In the genomic region with DNA sequence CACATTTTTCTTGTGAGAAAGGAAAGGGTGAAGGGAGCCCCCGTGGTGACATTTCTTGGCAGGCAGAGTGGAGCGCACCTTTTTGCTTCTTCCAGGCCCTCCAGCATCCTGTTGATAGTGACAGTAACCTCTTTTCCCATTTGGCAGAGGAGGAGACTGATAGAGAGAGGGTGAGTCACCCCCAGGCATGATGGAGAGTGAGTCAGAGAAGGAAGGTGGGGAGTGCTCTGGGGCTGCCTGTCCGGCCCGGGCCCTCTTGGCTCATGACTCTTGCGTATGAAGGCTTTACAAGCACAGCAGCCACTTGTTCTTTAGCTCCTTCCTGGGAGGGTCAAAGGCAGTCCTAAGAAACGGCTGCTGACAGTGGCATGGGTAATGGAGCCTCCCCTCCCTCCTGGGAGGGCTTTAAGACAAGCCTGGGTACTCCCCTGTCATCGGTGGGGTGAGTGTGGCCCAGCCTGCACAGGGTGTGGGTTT, we compare ENCODE assay signal across 9 cellular contexts. TPM values are rescaled to one million over a fixed set of nuclear protein-coding genes. Genes with fewer than 3 reads are reported as not detected.
A peak's percentile ranks its signal among the peaks of the same experiment; 100 is the strongest.
DNase-seq lines count a peak whose midpoint lies in the region; ATAC-seq and TF ChIP-seq lines count a peak whose summit lies in the region.
"Had no signal": no experiment of that assay in that cellular context is flagged by ENCODE, and none has a peak within 500 bp of the region (broad histone marks: within the 10 kb centered on the region; RNA-seq: fewer than 3 reads in every experiment).

No MANE protein-coding gene starts in this region.

- no peaks in the 10 kb centered on the region for H3K79me2 ChIP-seq in GM23338 (replicated peaks; ENCODE audit: insufficient read depth)

- POLR2A ChIA-PET in Panc1 (lab: Charles Lee), result no interaction called here

- no peaks in the 10 kb centered on the region for H3K9me2 ChIP-seq in GM23338 (ENCODE audit: insufficient read depth)

- no peaks in the 10 kb centered on the region for H3F3A ChIP-seq in GM23338 (replicated peaks; ENCODE audit: low read depth)

- no peak for TF ChIP-seq CTCF in GM23338 (conservative IDR thresholded peaks at IDR 0.05; ENCODE audit: low read depth in 2 of 2)
- no peak for TF ChIP-seq CTCF in Panc1 (IDR thresholded peaks at IDR 0.05)
- no peak for TF ChIP-seq CTCF in fibroblast of mammary gland (conservative IDR thresholded peaks at IDR 0.05; ENCODE audit: control insufficient read depth, insufficient read depth, low read depth, low read length)

- H2AFZ ChIP-seq in GM23338, result no peak overlapping the region

- ATAC-seq in GM23338 (no peak), Panc1 (peak; percentile 81), sciatic nerve (peak; percentile 49), GM21423 (IDR thresholded peaks at IDR 0.05; ENCODE audit: unreplicated experiment) (no peak), GM18868 (IDR thresholded peaks at IDR 0.05; ENCODE audit: unreplicated experiment) (no peak)

- peaks cover 6% of the 10 kb centered on the region for H3K27me3 Mint-ChIP-seq in GM23338 (ENCODE audit: insufficient read depth, low read depth, poor library complexity)

- no peak for DNase-seq in GM23338 (ENCODE audit: low spot score)
- peak; percentile 22 for DNase-seq in Panc1 (ENCODE audit: low read depth, low spot score)
- peak; percentile 91 for DNase-seq in fibroblast of mammary gland (ENCODE audit: low read depth)
- DNase-seq in sciatic nerve (ENCODE audit: low spot score), result no peak
- DNase-seq in NCI-H446 treated with DMSO at 0.1 percent for 48 hours (lab: John Stamatoyannopoulos, UW), result no peak
- no peak for DNase-seq in NCI-H1417 (lab: John Stamatoyannopoulos, UW)

- H4K20me1 ChIP-seq in GM23338 (replicated peaks; ENCODE audit: insufficient read depth), result no peaks in the 10 kb centered on the region

- no peak overlapping the region for H3K4me2 ChIP-seq in GM23338

- no TSS peak for BruUV-seq in Panc1 (replicated peaks; lab: Mats Ljungman, UMichigan)

- in situ Hi-C loops in Panc1 (cut with HindIII; ENCODE audit: low pct_unique_long_range_greater_than_20kb, low sequenced_read_pairs), result no loop called here

- no peak overlapping the region for H3K27ac ChIP-seq in GM23338 (ENCODE audit: low read depth)
- H3K27ac ChIP-seq in Panc1 (ENCODE audit: low read length), result peak overlapping the region; percentile 48

- peaks cover 15% of the 10 kb centered on the region for H3K4me1 Mint-ChIP-seq in GM23338

- no peaks in the 10 kb centered on the region for H3K36me3 ChIP-seq in GM23338 (ENCODE audit: insufficient read depth)
- no peaks in the 10 kb centered on the region for H3K36me3 ChIP-seq in Panc1 (ENCODE audit: control insufficient read depth, insufficient read depth, low read length)

- peak overlapping the region; percentile 7; the same call in 1 of the 2 replicates for H3K27ac Mint-ChIP-seq in GM23338

- H3K4me3 ChIP-seq in GM23338 (no peak overlapping the region), Panc1 (ENCODE audit: low read depth in 2 of 2, low read length in 2 of 2) (no peak overlapping the region), fibroblast of mammary gland (ENCODE audit: control insufficient read depth, low read depth, low read length) (no peak overlapping the region)
- H3K4me3 ChIP-seq: skin epidermis had no signal

- peaks cover 4% of the 10 kb centered on the region; the same call in 1 of the 3 replicates for H3K36me3 Mint-ChIP-seq in GM23338 (ENCODE audit: low read depth)

- no peaks in the 10 kb centered on the region for H3K9me3 ChIP-seq in Panc1 (ENCODE audit: control insufficient read depth, insufficient read depth, low read depth, low read length)

- no peak overlapping the region for H3K4me3 Mint-ChIP-seq in GM23338

- H3K4me1 ChIP-seq in GM23338 (ENCODE audit: insufficient read depth), result no peaks in the 10 kb centered on the region
- peaks cover 23% of the 10 kb centered on the region for H3K4me1 ChIP-seq in Panc1 (ENCODE audit: control insufficient read depth, insufficient read depth, low read length)

- no peaks in the 10 kb centered on the region for H3K27me3 ChIP-seq in GM23338 (ENCODE audit: insufficient read depth)
- H3K27me3 ChIP-seq in Panc1 (ENCODE audit: control insufficient read depth, insufficient read depth, low read length), result no peaks in the 10 kb centered on the region

- no peaks in the 10 kb centered on the region for H3K9me3 Mint-ChIP-seq in GM23338

- intact Hi-C loops in Panc1 (cut with micrococcal nuclease; ENCODE audit: unreplicated experiment) (no loop called here), sciatic nerve (cut with DNase I) (no loop called here)

- CTCF ChIA-PET in Panc1 (lab: Charles Lee), result no interaction called here

TF ChIP-seq in GM23338, 12 proteins besides CTCF, POLR2A, EP300 and RAD21 (continues in another document):
- TF ChIP-seq, protein P1, sequence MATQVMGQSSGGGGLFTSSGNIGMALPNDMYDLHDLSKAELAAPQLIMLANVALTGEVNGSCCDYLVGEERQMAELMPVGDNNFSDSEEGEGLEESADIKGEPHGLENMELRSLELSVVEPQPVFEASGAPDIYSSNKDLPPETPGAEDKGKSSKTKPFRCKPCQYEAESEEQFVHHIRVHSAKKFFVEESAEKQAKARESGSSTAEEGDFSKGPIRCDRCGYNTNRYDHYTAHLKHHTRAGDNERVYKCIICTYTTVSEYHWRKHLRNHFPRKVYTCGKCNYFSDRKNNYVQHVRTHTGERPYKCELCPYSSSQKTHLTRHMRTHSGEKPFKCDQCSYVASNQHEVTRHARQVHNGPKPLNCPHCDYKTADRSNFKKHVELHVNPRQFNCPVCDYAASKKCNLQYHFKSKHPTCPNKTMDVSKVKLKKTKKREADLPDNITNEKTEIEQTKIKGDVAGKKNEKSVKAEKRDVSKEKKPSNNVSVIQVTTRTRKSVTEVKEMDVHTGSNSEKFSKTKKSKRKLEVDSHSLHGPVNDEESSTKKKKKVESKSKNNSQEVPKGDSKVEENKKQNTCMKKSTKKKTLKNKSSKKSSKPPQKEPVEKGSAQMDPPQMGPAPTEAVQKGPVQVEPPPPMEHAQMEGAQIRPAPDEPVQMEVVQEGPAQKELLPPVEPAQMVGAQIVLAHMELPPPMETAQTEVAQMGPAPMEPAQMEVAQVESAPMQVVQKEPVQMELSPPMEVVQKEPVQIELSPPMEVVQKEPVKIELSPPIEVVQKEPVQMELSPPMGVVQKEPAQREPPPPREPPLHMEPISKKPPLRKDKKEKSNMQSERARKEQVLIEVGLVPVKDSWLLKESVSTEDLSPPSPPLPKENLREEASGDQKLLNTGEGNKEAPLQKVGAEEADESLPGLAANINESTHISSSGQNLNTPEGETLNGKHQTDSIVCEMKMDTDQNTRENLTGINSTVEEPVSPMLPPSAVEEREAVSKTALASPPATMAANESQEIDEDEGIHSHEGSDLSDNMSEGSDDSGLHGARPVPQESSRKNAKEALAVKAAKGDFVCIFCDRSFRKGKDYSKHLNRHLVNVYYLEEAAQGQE (IDR thresholded peaks at IDR 0.05; ENCODE audit: unreplicated experiment), result no peak
- no peak for TF ChIP-seq ZNF114 (CRISPR knock-in tag; IDR thresholded peaks at IDR 0.05)

RNA-seq across cellular contexts. Expression of a gene that starts 16.0 kb away (rescaled TPM):
- 0.59 and 0.74 TPM in 2 replicates for total RNA-seq in GM23338 (2014; rRNA removed; shearing (Covaris generic))
- not detected in 2 replicates for polyA plus RNA-seq in GM23338 (2016; fragmentation: Nextera tagmentation; extraction: Ambion mirVana)
- total RNA-seq in Panc1 (2021; ENCODE audit: unreplicated experiment) (0.72 TPM), sciatic nerve (not detected)
- polyA plus RNA-seq in Panc1 (2012; ENCODE audit: insufficient read length), result 0.19 TPM

RNA-seq across cellular contexts. Expression of a gene that starts 28.0 kb away (rescaled TPM):
- total RNA-seq in GM23338 (2014; rRNA removed; shearing (Covaris generic)), result 6.6 and 20.0 TPM in 2 replicates
- 2.4 and 2.9 TPM in 2 replicates for polyA plus RNA-seq in GM23338 (2016; fragmentation: Nextera tagmentation; extraction: Ambion mirVana)
- total RNA-seq in Panc1 (2021; ENCODE audit: unreplicated experiment), result 6.3 TPM
- polyA plus RNA-seq in Panc1 (2012; ENCODE audit: insufficient read length), result 2.8 TPM
- total RNA-seq in sciatic nerve, result 0.31 TPM

RNA-seq across cellular contexts. Expression of a gene that starts 40.9 kb away (rescaled TPM):
- 8.5 and 13.8 TPM in 2 replicates for total RNA-seq in GM23338 (2014; rRNA removed; shearing (Covaris generic))
- 7.5 and 9.5 TPM in 2 replicates for polyA plus RNA-seq in GM23338 (2016; fragmentation: Nextera tagmentation; extraction: Ambion mirVana)
- total RNA-seq in Panc1 (2021; ENCODE audit: unreplicated experiment), result 1.7 TPM
- polyA plus RNA-seq in Panc1 (2012; ENCODE audit: insufficient read length), result 0.90 TPM
- 43.4 TPM for total RNA-seq in sciatic nerve

RNA-seq across cellular contexts. Expression of a gene that starts 56.6 kb away (rescaled TPM):
- 32.7 and 33.0 TPM in 2 replicates for total RNA-seq in GM23338 (2014; rRNA removed; shearing (Covaris generic))
- polyA plus RNA-seq in GM23338 (2016; fragmentation: Nextera tagmentation; extraction: Ambion mirVana), result 18.1 and 20.0 TPM in 2 replicates
- total RNA-seq in Panc1 (2021; ENCODE audit: unreplicated experiment) (10.4 TPM), sciatic nerve (25.5 TPM)
- polyA plus RNA-seq in Panc1 (2012; ENCODE audit: insufficient read length), result 6.7 TPM

Comparison
In these comparisons a context has a peak if more than half of its experiments do, and no peak if none do; other contexts are left out.
1. ATAC-seq: peak in Panc1 (single experiment) and sciatic nerve (single experiment); none in GM23338 (single experiment), GM21423 (single experiment) and GM18868 (single experiment).
2. DNase-seq: peak in Panc1 (single experiment) and fibroblast of mammary gland (single experiment); none in GM23338 (single experiment), sciatic nerve (single experiment), NCI-H446 treated with DMSO at 0.1 percent for 48 hours (single experiment) and NCI-H1417 (0 of 3).